Comparison of ENCODE assay signal across 8 cellular contexts in the genomic region with DNA sequence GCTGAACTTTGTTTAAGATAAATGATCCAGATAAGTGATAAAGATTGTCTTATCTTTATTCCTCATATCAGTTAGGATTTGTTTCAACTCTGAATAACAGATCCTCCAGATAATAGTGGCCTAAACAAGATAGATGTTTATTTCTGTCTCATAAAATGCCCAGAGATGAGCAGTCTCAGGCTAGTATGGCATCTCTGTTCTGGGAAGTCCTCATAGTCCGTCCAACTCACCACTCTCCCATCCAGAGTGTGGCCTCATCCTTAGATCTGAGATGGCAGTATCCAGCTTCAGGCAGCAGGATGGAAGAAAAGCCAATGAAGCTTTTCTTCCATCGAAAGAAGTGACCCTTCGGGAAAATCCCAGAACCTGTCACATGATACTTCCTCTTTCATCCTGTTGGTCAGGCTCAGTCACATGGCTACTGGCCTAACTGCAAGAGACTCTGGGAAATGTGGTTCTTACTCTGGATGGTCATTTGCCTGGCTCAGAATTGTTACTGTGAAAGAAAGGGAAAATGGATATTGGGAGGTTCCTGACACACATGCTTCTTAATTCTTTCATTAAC.
DNase-seq lines count a peak whose midpoint lies in the region; ATAC-seq lines count a peak whose summit lies in the region.

No MANE protein-coding gene starts in this region.

- DNase-seq in CMK (ENCODE audit: low read depth) (peak; percentile 36), HuH-7 (ENCODE audit: low spot score) (peak; percentile 50), amniotic epithelial cell (ENCODE audit: low read depth) (peak; percentile 79)

- peak overlapping the region; percentile 42 for H3K4me3 ChIP-seq in iPS-18c (ENCODE audit: insufficient read depth, low read depth, low read length)

- no peaks in the 10 kb centered on the region for H3K9me3 ChIP-seq in iPS-18c (ENCODE audit: control insufficient read depth, insufficient read depth, low read length)

- ATAC-seq in GM19023 (IDR thresholded peaks at IDR 0.05; ENCODE audit: unreplicated experiment), result no peak
- ATAC-seq in GM21390 (IDR thresholded peaks at IDR 0.05; ENCODE audit: unreplicated experiment), result no peak
- no peak for ATAC-seq in GM21381 (IDR thresholded peaks at IDR 0.05; ENCODE audit: unreplicated experiment)
- no peak for ATAC-seq in GM21515 (IDR thresholded peaks at IDR 0.05; ENCODE audit: unreplicated experiment)
